In genomic region chr14:23094666-23095195, GRCh38 we compare ENCODE assay signal across 7 cellular contexts. TPM values are rescaled to one million over a fixed set of nuclear protein-coding genes. Genes with fewer than 3 reads are reported as not detected.
A peak's percentile ranks its signal among the peaks of the same experiment; 100 is the strongest.
DNase-seq lines count a peak whose midpoint lies in the region; ATAC-seq and TF ChIP-seq lines count a peak whose summit lies in the region.

ACIN1 (minus strand) TSS chr14:23095136; CDS start chr14:23095112, 24 bp downstream.

- WGBS in lower leg skin, 2 donors: 0 to 1% methylated on average over 38 to 44 of the region's 55 CpGs

- H3K4me3 ChIP-seq in lower leg skin (ENCODE audit: low read depth, poor library complexity, severe bottlenecking): peak within 1 kb of the TSS; percentile 65

- no peak for TF ChIP-seq CTCF in chondrocyte (IDR thresholded peaks at IDR 0.05)
- peak in 1 of 3 donors; percentile 28 for TF ChIP-seq CTCF in lower leg skin (IDR thresholded peaks at IDR 0.05)

- TF ChIP-seq POLR2A in GM18526 (IDR thresholded peaks at IDR 0.05; ENCODE audit: extremely low read depth, insufficient read length) (peak; percentile 81), lower leg skin (IDR thresholded peaks at IDR 0.05) (peak in 1 of 2 donors; percentile 80)

- H3K4me3 Mint-ChIP-seq in chondrocyte (ENCODE audit: unreplicated experiment): no peak within 1 kb of the TSS

- peak; percentile 36 for ATAC-seq in HG02970 (IDR thresholded peaks at IDR 0.05; ENCODE audit: low FRiP score, unreplicated experiment)

- peaks cover 36% of the 10 kb centered on the region for H3K4me1 Mint-ChIP-seq in chondrocyte (ENCODE audit: low read depth)

- H3K36me3 Mint-ChIP-seq in chondrocyte (ENCODE audit: low read depth): peaks cover 18% of the 10 kb centered on the region

- H3K27me3 Mint-ChIP-seq in chondrocyte (ENCODE audit: low read depth): no peaks in the 10 kb centered on the region

- DNase-seq in SK-N-DZ (ENCODE audit: low spot score) (peak; percentile 91), chondrocyte (ENCODE audit: low spot score) (no peak), lower leg skin (ENCODE audit: low spot score in 2 of 2) (peak in 1 of 2 donors; percentile 76), superior temporal gyrus (ENCODE audit: extremely low spot score) (no peak)
- peak; percentile 46 to 66 (median 52) for DNase-seq in stimulated activated CD4-positive, alpha-beta T cell treated with anti-CD3 and anti-CD28 coated beads, TNF-alpha, amount 100 ng/mL, for 48 hours (ENCODE audit: low read depth in 3 of 3)

- no peak within 1 kb of the TSS for H3K27ac Mint-ChIP-seq in chondrocyte (ENCODE audit: unreplicated experiment)

- intact Hi-C loops in lower leg skin (cut with DNase I; ENCODE audit: low total_unique reads): no loop called here

- H3K9me3 Mint-ChIP-seq in chondrocyte (ENCODE audit: low read depth): no peaks in the 10 kb centered on the region

RNA-seq across cellular contexts. Expression of gene ACIN1, which starts in this region (rescaled TPM):
- 79.3 and 83.7 TPM in 2 replicates for polyA plus RNA-seq in SK-N-DZ (2014; cell fraction: cytosol; rRNA removed)
- 394 and 582 TPM in 2 replicates for polyA plus RNA-seq in SK-N-DZ (2014; cell fraction: nucleus; rRNA removed)
- total RNA-seq in chondrocyte: 129 to 169 TPM (median 137 TPM) in 3 replicates
- total RNA-seq in lower leg skin: 10 to 100 TPM; 52.7 to 97.5 (median 79.8) TPM

Comparison
In these comparisons a context has a peak if more than half of its experiments do, and no peak if none do; other contexts are left out.
1. DNase-seq: peak in SK-N-DZ (single experiment) and stimulated activated CD4-positive, alpha-beta T cell treated with anti-CD3 and anti-CD28 coated beads, TNF-alpha, amount 100 ng/mL, for 48 hours (3 of 3); none in chondrocyte (single experiment) and superior temporal gyrus (single experiment).